ENCODE assay signal across 20 cellular contexts in genomic region chr2:134293719-134294537, GRCh38. TPM values are rescaled to one million over a fixed set of nuclear protein-coding genes. Genes with fewer than 3 reads are reported as not detected.
DNase-seq lines count a peak whose midpoint lies in the region; ATAC-seq, FAIRE-seq and TF ChIP-seq lines count a peak whose summit lies in the region.
"Had no signal": no experiment of that assay in that cellular context is flagged by ENCODE, and none has a peak within 500 bp of the region (broad histone marks: within the 10 kb centered on the region; RNA-seq: fewer than 3 reads in every experiment).

No MANE protein-coding gene starts in this region.

- ATAC-seq in activated naive CD8-positive, alpha-beta T cell treated with anti-CD3 and anti-CD28 coated beads, Interleukin-2, amount 50 U/mL, for 24 hours = no peak
- peak; percentile 55 for ATAC-seq in stimulated activated memory B cell treated with anti-CD40 and anti-IgM and Interleukin-4, amounts not matched to agents 10 μg/mL and 1 μg/mL and 100 μg/mL, for 72 hours
- ATAC-seq: activated CD8-positive, alpha-beta memory T cell treated with anti-CD3 and anti-CD28 coated beads, Interleukin-2, amount 10 ng/mL, durations not matched to agents 7 days and 5 days; heart right ventricle; natural killer cell treated with Interleukin-12 subunit alpha and Interleukin-12 subunit beta and Interleukin-15 and Interleukin-18, amount 100 ng/mL, for 72 hours had no signal

- H3K27me3 Mint-ChIP-seq in IgD-negative memory B cell = no peaks in the 10 kb centered on the region
- no peaks in the 10 kb centered on the region for H3K27me3 Mint-ChIP-seq in activated naive CD8-positive, alpha-beta T cell treated with anti-CD3 and anti-CD28 coated beads, Interleukin-2, amount 50 U/mL, for 24 hours
- no peaks in the 10 kb centered on the region for H3K27me3 Mint-ChIP-seq in stimulated activated memory B cell treated with anti-CD40 and anti-IgM and Interleukin-4, amounts not matched to agents 10 μg/mL and 1 μg/mL and 100 μg/mL, for 72 hours
- H3K27me3 Mint-ChIP-seq: activated CD8-positive, alpha-beta memory T cell treated with anti-CD3 and anti-CD28 coated beads, Interleukin-2, amount 10 ng/mL, durations not matched to agents 7 days and 5 days; central memory CD8-positive, alpha-beta T cell; natural killer cell treated with Interleukin-12 subunit alpha and Interleukin-12 subunit beta and Interleukin-15 and Interleukin-18, amount 100 ng/mL, for 72 hours had no signal

- no peak for DNase-seq in GM12891 (ENCODE audit: insufficient read length, low spot score)
- DNase-seq in activated naive CD8-positive, alpha-beta T cell treated with anti-CD3 and anti-CD28 coated beads, Interleukin-2, amount 50 U/mL, for 24 hours = no peak
- DNase-seq in activated naive CD4-positive, alpha-beta T cell treated with Interleukin-2 at 50 U/mL for 16 hours = no peak
- DNase-seq in HUDEP-2 (lab: John Stamatoyannopoulos, UW; ENCODE audit: unreplicated experiment in 76 of 76) = no peak
- DNase-seq in NAMALWA (ENCODE audit: low spot score) = no peak
- DNase-seq: activated CD4-positive, alpha-beta T cell treated with anti-CD3 and anti-CD28 coated beads for 1 hour; activated CD8-positive, alpha-beta memory T cell treated with anti-CD3 and anti-CD28 coated beads, Interleukin-2, amount 10 ng/mL, durations not matched to agents 7 days and 5 days; activated effector memory CD4-positive, alpha-beta T cell treated with Interleukin-2 at 50 U/mL for 16 hours; effector memory CD4-positive, alpha-beta T cell; heart right ventricle; immature natural killer cell; NCI-H1105; NCI-H69; SK-N-SH; stimulated activated CD4-positive, alpha-beta T cell treated with anti-CD3 and anti-CD28 coated beads, Interleukin-4, amount 100 ng/mL, for 1 hour had no signal

- peaks cover 38 to 52% (median 50%) of the 10 kb centered on the region in 3 donors for H3K4me1 Mint-ChIP-seq in IgD-negative memory B cell
- peaks cover 48% of the 10 kb centered on the region for H3K4me1 Mint-ChIP-seq in activated naive CD8-positive, alpha-beta T cell treated with anti-CD3 and anti-CD28 coated beads, Interleukin-2, amount 50 U/mL, for 24 hours
- peaks cover 47% of the 10 kb centered on the region for H3K4me1 Mint-ChIP-seq in stimulated activated memory B cell treated with anti-CD40 and anti-IgM and Interleukin-4, amounts not matched to agents 10 μg/mL and 1 μg/mL and 100 μg/mL, for 72 hours

- H3K27ac Mint-ChIP-seq in IgD-negative memory B cell = peak overlapping the region; percentile 69 to 94 (median 73)
- peak overlapping the region; percentile 67 for H3K27ac Mint-ChIP-seq in activated naive CD8-positive, alpha-beta T cell treated with anti-CD3 and anti-CD28 coated beads, Interleukin-2, amount 50 U/mL, for 24 hours
- no peak overlapping the region for H3K27ac Mint-ChIP-seq in stimulated activated memory B cell treated with anti-CD40 and anti-IgM and Interleukin-4, amounts not matched to agents 10 μg/mL and 1 μg/mL and 100 μg/mL, for 72 hours
- H3K27ac Mint-ChIP-seq: activated CD8-positive, alpha-beta memory T cell treated with anti-CD3 and anti-CD28 coated beads, Interleukin-2, amount 10 ng/mL, durations not matched to agents 7 days and 5 days; immature natural killer cell; natural killer cell treated with Interleukin-12 subunit alpha and Interleukin-12 subunit beta and Interleukin-15 and Interleukin-18, amount 100 ng/mL, for 72 hours had no signal

- peak overlapping the region; percentile 21 to 88 (median 54) for H3K4me3 Mint-ChIP-seq in IgD-negative memory B cell
- H3K4me3 Mint-ChIP-seq in activated naive CD8-positive, alpha-beta T cell treated with anti-CD3 and anti-CD28 coated beads, Interleukin-2, amount 50 U/mL, for 24 hours = no peak overlapping the region
- H3K4me3 Mint-ChIP-seq in stimulated activated memory B cell treated with anti-CD40 and anti-IgM and Interleukin-4, amounts not matched to agents 10 μg/mL and 1 μg/mL and 100 μg/mL, for 72 hours = no peak overlapping the region
- H3K4me3 Mint-ChIP-seq: activated CD8-positive, alpha-beta memory T cell treated with anti-CD3 and anti-CD28 coated beads, Interleukin-2, amount 10 ng/mL, durations not matched to agents 7 days and 5 days; central memory CD8-positive, alpha-beta T cell; immature natural killer cell; natural killer cell treated with Interleukin-12 subunit alpha and Interleukin-12 subunit beta and Interleukin-15 and Interleukin-18, amount 100 ng/mL, for 72 hours had no signal

- peaks cover 5% of the 10 kb centered on the region for H3K36me3 Mint-ChIP-seq in IgD-negative memory B cell
- peaks cover 17% of the 10 kb centered on the region for H3K36me3 Mint-ChIP-seq in activated naive CD8-positive, alpha-beta T cell treated with anti-CD3 and anti-CD28 coated beads, Interleukin-2, amount 50 U/mL, for 24 hours (ENCODE audit: low read depth)
- H3K36me3 Mint-ChIP-seq in stimulated activated memory B cell treated with anti-CD40 and anti-IgM and Interleukin-4, amounts not matched to agents 10 μg/mL and 1 μg/mL and 100 μg/mL, for 72 hours = peaks cover 21% of the 10 kb centered on the region

- peak; percentile 91 for FAIRE-seq in GM12891 (lab: Jason Lieb, UNC)
- FAIRE-seq: H54 had no signal

- TF ChIP-seq POLR2A in GM12891 (IDR thresholded peaks at IDR 0.05; ENCODE audit: low read depth, low read length) = no peak

- no peaks in the 10 kb centered on the region for H3K9me3 Mint-ChIP-seq in IgD-negative memory B cell
- H3K9me3 Mint-ChIP-seq in activated naive CD8-positive, alpha-beta T cell treated with anti-CD3 and anti-CD28 coated beads, Interleukin-2, amount 50 U/mL, for 24 hours = no peaks in the 10 kb centered on the region
- no peaks in the 10 kb centered on the region for H3K9me3 Mint-ChIP-seq in stimulated activated memory B cell treated with anti-CD40 and anti-IgM and Interleukin-4, amounts not matched to agents 10 μg/mL and 1 μg/mL and 100 μg/mL, for 72 hours
- H3K9me3 Mint-ChIP-seq: central memory CD8-positive, alpha-beta T cell; immature natural killer cell; natural killer cell treated with Interleukin-12 subunit alpha and Interleukin-12 subunit beta and Interleukin-15 and Interleukin-18, amount 100 ng/mL, for 72 hours had no signal

TF ChIP-seq in GM12891, 5 proteins besides CTCF, POLR2A, EP300 and RAD21:
- no peak for TF ChIP-seq TAF1 (IDR thresholded peaks at IDR 0.05; ENCODE audit: low read depth, low read length)
- peak; percentile 61 for TF ChIP-seq SPI1 (IDR thresholded peaks at IDR 0.05; ENCODE audit: low read depth, low read length)

RNA-seq across cellular contexts. Expression of gene MGAT5, which starts 40.1 kb away (rescaled TPM):
- polyA plus RNA-seq in GM12891 (2012; ENCODE audit: low read depth, missing spikeins) = 27.6 TPM
- 14.0 TPM for polyA plus RNA-seq in IgD-negative memory B cell

Comparison
In these comparisons a context has a peak if more than half of its experiments do, and no peak if none do; other contexts are left out.
1. H3K4me3 Mint-ChIP-seq: peak in IgD-negative memory B cell (4 of 4); none in activated naive CD8-positive, alpha-beta T cell treated with anti-CD3 and anti-CD28 coated beads, Interleukin-2, amount 50 U/mL, for 24 hours (single experiment) and stimulated activated memory B cell treated with anti-CD40 and anti-IgM and Interleukin-4, amounts not matched to agents 10 μg/mL and 1 μg/mL and 100 μg/mL, for 72 hours (single experiment).